Comparison of ENCODE assay signal across 16 cellular contexts in genomic region chr3:66993082-66993481, GRCh38. TPM values are rescaled to one million over a fixed set of nuclear protein-coding genes. Genes with fewer than 3 reads are reported as not detected.
"Had no signal": no experiment of that assay in that cellular context is flagged by ENCODE, and none has a peak within 500 bp of the region (broad histone marks: within the 10 kb centered on the region; RNA-seq: fewer than 3 reads in every experiment).

No MANE protein-coding gene starts in this region.

- H3K9ac ChIP-seq: parathyroid adenoma had no signal

- DNase-seq: activated CD4-positive, alpha-beta T cell treated with anti-CD3 and anti-CD28 coated beads, Interleukin-2, amount 50 U/mL, for 48 hours; activated naive CD4-positive, alpha-beta T cell treated with anti-CD3 and anti-CD28 coated beads, Interleukin-2, amount 10 ng/mL, durations not matched to agents 7 days and 5 days; effector memory CD4-positive, alpha-beta T cell; foreskin keratinocyte; glutamatergic neuron; mesendoderm; natural killer cell; stimulated activated CD4-positive, alpha-beta T cell treated with anti-CD3 and anti-CD28 coated beads, Interleukin-2, amount 100 ng/mL, for 48 hours; thyroid gland; uterus had no signal

- H2AFZ ChIP-seq: parathyroid adenoma had no signal

- H3K79me2 ChIP-seq: parathyroid adenoma had no signal

- H3K27ac ChIP-seq: ascending aorta, breast epithelium, foreskin keratinocyte, neutrophil, parathyroid adenoma, thyroid gland, uterus, VCaP had no signal

- H3K27me3 ChIP-seq: ascending aorta had no signal

- H3K9me3 ChIP-seq: ascending aorta, breast epithelium, neutrophil, thyroid gland, uterus had no signal

- ATAC-seq: foreskin keratinocyte; natural killer cell; stimulated activated memory B cell treated with anti-CD40 and anti-IgM and Interleukin-4, amounts not matched to agents 10 μg/mL and 1 μg/mL and 100 μg/mL, for 72 hours had no signal

- H3K4me1 ChIP-seq: ascending aorta, breast epithelium, parathyroid adenoma, uterus had no signal

- H3K36me3 ChIP-seq: ascending aorta, breast epithelium, neutrophil, thyroid gland, uterus had no signal

- H3K4me3 ChIP-seq: ascending aorta, breast epithelium, thyroid gland, uterus had no signal

RNA-seq across cellular contexts. Expression of gene KBTBD8, which starts 5.0 kb away (rescaled TPM):
- total RNA-seq: ascending aorta had no signal
